In genomic region chr2:10901565-10901964, GRCh38 we compare ENCODE assay signal across 1 cellular context.
TF ChIP-seq lines count a peak whose summit lies in the region.

No MANE protein-coding gene starts in this region.

TF ChIP-seq in endothelial cell of umbilical vein, 7 proteins besides CTCF, POLR2A, EP300 and RAD21:
- TF ChIP-seq GATA2 (IDR thresholded peaks at IDR 0.05; ENCODE audit: insufficient read depth, insufficient read length, low read depth, low read length) (no peak), MYC (IDR thresholded peaks at IDR 0.05; ENCODE audit: low read depth, low read length) (no peak), EZH2 (IDR thresholded peaks at IDR 0.05; ENCODE audit: borderline replicate concordance, low read depth, low read length, severe bottlenecking) (no peak), POLR2AphosphoS5 (IDR thresholded peaks at IDR 0.05; ENCODE audit: insufficient read depth, low read depth, low read length) (no peak), JUN (IDR thresholded peaks at IDR 0.05; ENCODE audit: borderline replicate concordance, insufficient read depth, insufficient read length, low read depth) (no peak), FOS (IDR thresholded peaks at IDR 0.05; ENCODE audit: borderline replicate concordance, insufficient read depth, low read length) (no peak)
- TF ChIP-seq, protein P1, sequence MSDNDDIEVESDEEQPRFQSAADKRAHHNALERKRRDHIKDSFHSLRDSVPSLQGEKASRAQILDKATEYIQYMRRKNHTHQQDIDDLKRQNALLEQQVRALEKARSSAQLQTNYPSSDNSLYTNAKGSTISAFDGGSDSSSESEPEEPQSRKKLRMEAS (IDR thresholded peaks at IDR 0.05; ENCODE audit: insufficient read depth, insufficient read length), result no peak
